22 cellular contexts compared by ENCODE assay signal in the genomic region with DNA sequence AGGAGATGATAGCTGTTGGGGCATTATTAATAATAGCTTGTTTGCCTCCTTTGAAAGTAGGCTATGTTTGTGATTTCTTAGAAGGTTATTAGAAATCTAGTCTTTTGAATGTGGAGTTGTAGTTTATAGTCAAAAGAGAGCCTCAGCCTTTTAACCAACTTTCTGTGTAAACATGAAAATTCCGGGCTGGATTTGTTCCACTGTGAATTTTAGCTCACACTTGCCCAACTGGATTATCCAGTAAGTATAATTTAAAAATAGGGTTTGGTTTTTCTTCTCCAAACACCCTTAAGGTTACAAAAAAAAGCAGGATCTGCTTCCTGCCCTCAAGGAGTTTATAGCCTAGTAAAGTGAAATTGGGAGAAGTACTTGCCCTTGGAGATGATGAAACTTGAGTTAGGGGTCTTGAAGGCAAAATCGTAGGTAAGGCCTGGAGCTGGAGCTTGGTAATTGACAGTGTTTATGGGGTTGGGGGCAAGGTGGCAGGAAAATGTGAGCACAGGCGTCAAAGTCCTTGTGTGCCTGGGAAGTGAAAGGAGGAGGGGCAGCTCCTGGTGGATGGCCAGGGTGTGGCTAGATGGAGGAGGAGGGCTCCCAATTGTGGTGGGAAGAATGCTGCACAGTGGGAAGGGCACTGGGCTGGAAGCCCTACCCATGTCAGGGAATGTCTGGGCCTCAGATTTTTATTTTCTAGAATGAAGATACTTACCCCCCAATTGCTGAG. TPM values are rescaled to one million over a fixed set of nuclear protein-coding genes. Genes with fewer than 3 reads are reported as not detected.
DNase-seq lines count a peak whose midpoint lies in the region; ATAC-seq and TF ChIP-seq lines count a peak whose summit lies in the region.
"Had no signal": no experiment of that assay in that cellular context is flagged by ENCODE, and none has a peak within 500 bp of the region (broad histone marks: within the 10 kb centered on the region; RNA-seq: fewer than 3 reads in every experiment).

No MANE protein-coding gene starts in this region.

- peak overlapping the region; percentile 83 for H3K27ac Mint-ChIP-seq in activated naive CD4-positive, alpha-beta T cell treated with anti-CD3 and anti-CD28 coated beads, Interleukin-2, amount 50 U/mL, for 24 hours
- H3K27ac Mint-ChIP-seq in WTC11 = peak overlapping the region; percentile 57; the same call in 1 of the 2 replicates
- H3K27ac Mint-ChIP-seq: T-helper 1 cell treated with Interleukin-12 subunit alpha and Interleukin-12 subunit beta and Interleukin-4 antibody, amounts not matched to agents 30 μg/mL and 1 μg/mL, for 36 hours had no signal

- no peak for TF ChIP-seq POLR2A in transverse colon (IDR thresholded peaks at IDR 0.05)

- no peak for TF ChIP-seq EP300 in transverse colon (IDR thresholded peaks at IDR 0.05; ENCODE audit: low read depth)

- intact Hi-C loops in mucosa of descending colon (cut with DNase I, micrococcal nuclease) = no loop called here
- intact Hi-C loops in transverse colon (cut with DNase I; ENCODE audit: low total_unique reads) = no loop called here

- peak; percentile 92 for ATAC-seq in WTC11
- ATAC-seq in mucosa of descending colon = peak; percentile 77
- ATAC-seq in GM21576 (IDR thresholded peaks at IDR 0.05; ENCODE audit: unreplicated experiment) = no peak

- H3K27me3 ChIP-seq in transverse colon = no peaks in the 10 kb centered on the region
- H3K27me3 ChIP-seq: BE2C had no signal

- in situ Hi-C loops in transverse colon (cut with MboI; ENCODE audit: low pct_ligation_motif_present in 1 of 4, low pct_unique_long_range_greater_than_20kb in 1 of 4, low sequenced_read_pairs in 3 of 4) = no loop called here

- H3K27ac ChIP-seq in transverse colon = peak overlapping the region; percentile 30 to 70 (median 60)
- H3K27ac ChIP-seq: WERI-Rb-1 had no signal

- peaks cover 9% of the 10 kb centered on the region for H3K36me3 Mint-ChIP-seq in activated naive CD4-positive, alpha-beta T cell treated with anti-CD3 and anti-CD28 coated beads, Interleukin-2, amount 50 U/mL, for 24 hours
- peaks cover 10% of the 10 kb centered on the region for H3K36me3 Mint-ChIP-seq in WTC11
- H3K36me3 Mint-ChIP-seq: naive B cell had no signal

- H3K4me3 Mint-ChIP-seq in activated naive CD4-positive, alpha-beta T cell treated with anti-CD3 and anti-CD28 coated beads, Interleukin-2, amount 50 U/mL, for 24 hours = no peak overlapping the region
- no peak overlapping the region for H3K4me3 Mint-ChIP-seq in WTC11
- H3K4me3 Mint-ChIP-seq: naive B cell; T-helper 1 cell treated with Interleukin-12 subunit alpha and Interleukin-12 subunit beta and Interleukin-4 antibody, amounts not matched to agents 30 μg/mL and 1 μg/mL, for 36 hours had no signal

- H3K9me3 Mint-ChIP-seq in activated naive CD4-positive, alpha-beta T cell treated with anti-CD3 and anti-CD28 coated beads, Interleukin-2, amount 50 U/mL, for 24 hours = no peaks in the 10 kb centered on the region
- H3K9me3 Mint-ChIP-seq in WTC11 = no peaks in the 10 kb centered on the region
- H3K9me3 Mint-ChIP-seq: naive B cell; T-helper 1 cell treated with Interleukin-12 subunit alpha and Interleukin-12 subunit beta and Interleukin-4 antibody, amounts not matched to agents 30 μg/mL and 1 μg/mL, for 36 hours had no signal

- no peak for DNase-seq in activated naive CD4-positive, alpha-beta T cell (lab: John Stamatoyannopoulos, UW)
- no peak for DNase-seq in WTC11 (ENCODE audit: low spot score)
- peak; percentile 61 to 68 (median 67) for DNase-seq in mucosa of descending colon
- peak; percentile 67 for DNase-seq in transverse colon
- no peak for DNase-seq in iPS-NIHi11 (ENCODE audit: low spot score)
- DNase-seq in HuH-7 (ENCODE audit: low spot score) = no peak
- DNase-seq: 8988T; activated CD4-positive, alpha-beta T cell treated with anti-CD3 and anti-CD28 coated beads, Interleukin-2, amount 50 U/mL, for 4 hours; anterior cingulate cortex; BE2C; DMS 273 treated with DMSO at 0.1 percent for 48 hours; effector CD8-positive, alpha-beta T cell; GF-D8; KG1; naive B cell; NCI-H1092 treated with DMSO at 0.1 percent for 48 hours; NCI-H524; stimulated activated CD4-positive, alpha-beta T cell treated with anti-CD3 and anti-CD28 coated beads, Interleukin-4, amount 100 ng/mL, for 24 hours; WERI-Rb-1 had no signal

- POLR2A ChIA-PET in WTC11 (lab: Charles Lee) = no interaction called here

- H3K4me3 ChIP-seq in mucosa of descending colon (no peak overlapping the region), transverse colon (no peak overlapping the region)

- CTCF ChIA-PET in WTC11 (lab: Charles Lee) = interaction anchor here (0.6 to 4.8 kb wide), 5 partner anchors 10 to 423 kb away, joined by 3 to 38 read pairs (median 3); partner anchors contain the start of gene ITGA6

- 41 to 54% methylated on average over 3 of the region's 3 CpGs for WGBS in transverse colon (ENCODE audit: low coverage in 1 of 2), 2 donors

- H3K4me1 ChIP-seq in mucosa of descending colon (ENCODE audit: low read depth) (peaks cover 50% of the 10 kb centered on the region), transverse colon (peaks cover 7 to 53% (median 24%) of the 10 kb centered on the region in 4 donors)
- H3K4me1 ChIP-seq: BE2C had no signal

- no peaks in the 10 kb centered on the region for H3K9me3 ChIP-seq in mucosa of descending colon
- no peaks in the 10 kb centered on the region for H3K9me3 ChIP-seq in transverse colon
- H3K9me3 ChIP-seq: BE2C had no signal

- H3K4me1 Mint-ChIP-seq in activated naive CD4-positive, alpha-beta T cell treated with anti-CD3 and anti-CD28 coated beads, Interleukin-2, amount 50 U/mL, for 24 hours = peaks cover 73% of the 10 kb centered on the region
- H3K4me1 Mint-ChIP-seq in WTC11 = peaks cover 59% of the 10 kb centered on the region
- H3K4me1 Mint-ChIP-seq: naive B cell had no signal

- TF ChIP-seq CTCF in WTC11 (IDR thresholded peaks at IDR 0.05) = no peak
- no peak for TF ChIP-seq CTCF in mucosa of descending colon (IDR thresholded peaks at IDR 0.05)
- TF ChIP-seq CTCF in transverse colon (IDR thresholded peaks at IDR 0.05) = no peak

- H3K27me3 Mint-ChIP-seq in activated naive CD4-positive, alpha-beta T cell treated with anti-CD3 and anti-CD28 coated beads, Interleukin-2, amount 50 U/mL, for 24 hours = no peaks in the 10 kb centered on the region
- H3K27me3 Mint-ChIP-seq in WTC11 (ENCODE audit: low read depth) = no peaks in the 10 kb centered on the region

- H3K36me3 ChIP-seq in mucosa of descending colon (ENCODE audit: low read depth) = no peaks in the 10 kb centered on the region
- H3K36me3 ChIP-seq in transverse colon = no peaks in the 10 kb centered on the region
- H3K36me3 ChIP-seq: BE2C, WERI-Rb-1 had no signal

TF ChIP-seq in WTC11, 78 proteins besides CTCF, POLR2A, EP300 and RAD21:
- peak; percentile 49; the same call in 1 of the 2 replicates for TF ChIP-seq MAX (CRISPR knock-in tag; IDR thresholded peaks at IDR 0.05)
- no peak for TF ChIP-seq SP1 (CRISPR knock-in tag; conservative IDR thresholded peaks at IDR 0.05)
- TF ChIP-seq ZNF416 (CRISPR knock-in tag; IDR thresholded peaks at IDR 0.05) = no peak

RNA-seq across cellular contexts. Expression of gene ITGA6, which starts 21.3 kb away (rescaled TPM):
- 78.8 to 83.6 TPM (median 82.4 TPM) in 3 replicates for total RNA-seq in WTC11 (2021)
- 100 to 1,000 TPM; 116 to 192 (median 178) TPM for total RNA-seq in mucosa of descending colon
- 100 to 1,000 TPM in 3 of 4 donors, 10 to 100 TPM in 1; 80.4 to 267 (median 207) TPM for total RNA-seq in transverse colon

Comparison
In these comparisons a context has a peak if more than half of its experiments do, and no peak if none do; other contexts are left out.
1. DNase-seq: peak in mucosa of descending colon (3 of 3) and transverse colon (single experiment); none in activated naive CD4-positive, alpha-beta T cell (0 of 4), WTC11 (single experiment), iPS-NIHi11 (single experiment) and HuH-7 (single experiment).